16 cellular contexts compared by ENCODE assay signal in the genomic region with DNA sequence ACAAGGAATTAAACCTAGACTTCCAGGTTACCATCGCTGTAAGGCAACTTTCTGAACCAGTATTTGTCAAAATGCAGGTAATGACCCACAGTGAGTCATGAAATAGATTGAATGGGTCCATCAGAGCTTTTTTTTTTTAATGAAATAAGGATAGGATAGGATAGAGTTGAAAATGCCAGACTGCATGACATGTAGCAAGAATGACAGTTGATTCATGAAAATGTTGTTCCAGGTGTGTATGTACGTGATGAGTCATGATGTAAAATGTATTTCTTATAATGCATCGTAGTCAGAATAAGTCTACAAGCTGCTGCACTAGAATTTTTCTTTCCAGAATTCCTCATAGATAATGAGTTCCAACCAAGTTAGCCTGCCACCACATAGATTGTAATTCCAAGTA.
DNase-seq lines count a peak whose midpoint lies in the region; ATAC-seq and TF ChIP-seq lines count a peak whose summit lies in the region.
"Had no signal": no experiment of that assay in that cellular context is flagged by ENCODE, and none has a peak within 500 bp of the region (broad histone marks: within the 10 kb centered on the region; RNA-seq: fewer than 3 reads in every experiment).

No MANE protein-coding gene starts in this region.

- H3K27ac Mint-ChIP-seq in activated T-helper 17 cell treated with anti-CD3 and anti-CD28 coated beads, Interleukin-2, amount 50 U/mL, for 72 hours = peak overlapping the region; percentile 42
- peak overlapping the region; percentile 6 for H3K27ac Mint-ChIP-seq in stimulated activated effector memory CD8-positive, alpha-beta T cell treated with anti-CD3 and anti-CD28 coated beads, Interleukin-12 subunit alpha, Interleukin-12 subunit beta, amount 100 ng/mL, for 72 hours
- H3K27ac Mint-ChIP-seq: activated CD4-positive, alpha-beta memory T cell treated with anti-CD3 and anti-CD28 coated beads, Interleukin-2, amount 10 ng/mL, durations not matched to agents 7 days and 5 days; neural progenitor cell had no signal

- H3K9me3 Mint-ChIP-seq in activated T-helper 17 cell treated with anti-CD3 and anti-CD28 coated beads, Interleukin-2, amount 50 U/mL, for 72 hours = no peaks in the 10 kb centered on the region
- H3K9me3 Mint-ChIP-seq in stimulated activated effector memory CD8-positive, alpha-beta T cell treated with anti-CD3 and anti-CD28 coated beads, Interleukin-12 subunit alpha, Interleukin-12 subunit beta, amount 100 ng/mL, for 72 hours = no peaks in the 10 kb centered on the region

- DNase-seq in NCI-H146 (lab: John Stamatoyannopoulos, UW) (peak; percentile 22), NCI-H146 treated with DMSO at 0.1 percent for 48 hours (lab: John Stamatoyannopoulos, UW; ENCODE audit: unreplicated experiment) (no peak), foreskin keratinocyte (peak; percentile 89 to 95), OCI-M2 (lab: John Stamatoyannopoulos, UW; ENCODE audit: unreplicated experiment) (no peak), glomerular visceral epithelial cell (ENCODE audit: extremely low spot score) (no peak)
- no peak for DNase-seq in stimulated activated effector memory CD8-positive, alpha-beta T cell treated with anti-CD3 and anti-CD28 coated beads, Interleukin-12 subunit alpha, Interleukin-12 subunit beta, amount 100 ng/mL, for 72 hours (ENCODE audit: low spot score in 2 of 2)
- DNase-seq in stimulated activated naive CD8-positive, alpha-beta T cell treated with anti-CD3 and anti-CD28 coated beads, Interleukin-15, Interleukin-2, amounts not matched to agents 100 U/mL and 50 U/mL, for 24 hours = no peak
- DNase-seq: 8988T; activated CD4-positive, alpha-beta memory T cell treated with anti-CD3 and anti-CD28 coated beads, Interleukin-2, amount 10 ng/mL, durations not matched to agents 7 days and 5 days; adrenal gland; cerebellar nuclear complex; mesendoderm; MM.1S; stimulated activated CD4-positive, alpha-beta T cell treated with anti-CD3 and anti-CD28 coated beads, Interleukin-2, amount 100 ng/mL, for 48 hours had no signal

- peaks cover 99% of the 10 kb centered on the region for H3K36me3 Mint-ChIP-seq in activated T-helper 17 cell treated with anti-CD3 and anti-CD28 coated beads, Interleukin-2, amount 50 U/mL, for 72 hours (ENCODE audit: low read depth)
- H3K36me3 Mint-ChIP-seq in stimulated activated effector memory CD8-positive, alpha-beta T cell treated with anti-CD3 and anti-CD28 coated beads, Interleukin-12 subunit alpha, Interleukin-12 subunit beta, amount 100 ng/mL, for 72 hours = peaks cover 94% of the 10 kb centered on the region

- TF ChIP-seq CTCF in foreskin keratinocyte (conservative IDR thresholded peaks at IDR 0.05) = no peak

- no peaks in the 10 kb centered on the region for H3K27me3 ChIP-seq in foreskin keratinocyte
- H3K27me3 ChIP-seq: adrenal gland, neural progenitor cell had no signal

- peaks cover 17% of the 10 kb centered on the region for H3K4me1 Mint-ChIP-seq in activated T-helper 17 cell treated with anti-CD3 and anti-CD28 coated beads, Interleukin-2, amount 50 U/mL, for 72 hours
- peaks cover 24% of the 10 kb centered on the region for H3K4me1 Mint-ChIP-seq in stimulated activated effector memory CD8-positive, alpha-beta T cell treated with anti-CD3 and anti-CD28 coated beads, Interleukin-12 subunit alpha, Interleukin-12 subunit beta, amount 100 ng/mL, for 72 hours

- ATAC-seq in activated T-helper 17 cell treated with anti-CD3 and anti-CD28 coated beads, Interleukin-2, amount 50 U/mL, for 72 hours (replicated peaks) = no peak
- peak; percentile 78 for ATAC-seq in foreskin keratinocyte
- no peak for ATAC-seq in stimulated activated effector memory CD8-positive, alpha-beta T cell treated with anti-CD3 and anti-CD28 coated beads, Interleukin-12 subunit alpha, Interleukin-12 subunit beta, amount 100 ng/mL, for 72 hours
- no peak for ATAC-seq in stimulated activated naive CD8-positive, alpha-beta T cell treated with anti-CD3 and anti-CD28 coated beads, Interleukin-15, Interleukin-2, amounts not matched to agents 100 U/mL and 50 U/mL, for 24 hours

- H3K27me3 Mint-ChIP-seq in activated T-helper 17 cell treated with anti-CD3 and anti-CD28 coated beads, Interleukin-2, amount 50 U/mL, for 72 hours = no peaks in the 10 kb centered on the region
- H3K27me3 Mint-ChIP-seq: activated CD4-positive, alpha-beta memory T cell treated with anti-CD3 and anti-CD28 coated beads, Interleukin-2, amount 10 ng/mL, durations not matched to agents 7 days and 5 days had no signal

- no peak overlapping the region for H3K4me3 Mint-ChIP-seq in activated T-helper 17 cell treated with anti-CD3 and anti-CD28 coated beads, Interleukin-2, amount 50 U/mL, for 72 hours
- H3K4me3 Mint-ChIP-seq in stimulated activated effector memory CD8-positive, alpha-beta T cell treated with anti-CD3 and anti-CD28 coated beads, Interleukin-12 subunit alpha, Interleukin-12 subunit beta, amount 100 ng/mL, for 72 hours = no peak overlapping the region
- H3K4me3 Mint-ChIP-seq: activated CD4-positive, alpha-beta memory T cell treated with anti-CD3 and anti-CD28 coated beads, Interleukin-2, amount 10 ng/mL, durations not matched to agents 7 days and 5 days; neural progenitor cell had no signal

- peak overlapping the region; percentile 63 for H3K27ac ChIP-seq in foreskin keratinocyte
- H3K27ac ChIP-seq: neural progenitor cell had no signal

- H3K4me1 ChIP-seq in foreskin keratinocyte = peaks cover 28% of the 10 kb centered on the region

Comparison
In these comparisons a context has a peak if more than half of its experiments do, and no peak if none do; other contexts are left out.
1. DNase-seq: peak in NCI-H146 (single experiment) and foreskin keratinocyte (2 of 2); none in NCI-H146 treated with DMSO at 0.1 percent for 48 hours (single experiment), stimulated activated effector memory CD8-positive, alpha-beta T cell treated with anti-CD3 and anti-CD28 coated beads, Interleukin-12 subunit alpha, Interleukin-12 subunit beta, amount 100 ng/mL, for 72 hours (0 of 2), OCI-M2 (single experiment), glomerular visceral epithelial cell (single experiment) and stimulated activated naive CD8-positive, alpha-beta T cell treated with anti-CD3 and anti-CD28 coated beads, Interleukin-15, Interleukin-2, amounts not matched to agents 100 U/mL and 50 U/mL, for 24 hours (single experiment).